Comparison of ENCODE assay signal across 8 cellular contexts in genomic region chr3:17645074-17645698, GRCh38.
DNase-seq lines count a peak whose midpoint lies in the region; ATAC-seq and TF ChIP-seq lines count a peak whose summit lies in the region.

No MANE protein-coding gene starts in this region.

- H3K4me3 ChIP-seq in adrenal gland (no peak overlapping the region), hepatocyte (no peak overlapping the region), spleen (no peak overlapping the region)
- H3K4me3 ChIP-seq in effector memory CD4-positive, alpha-beta T cell (ENCODE audit: insufficient read depth, low read depth, low read length, poor library complexity, severe bottlenecking), result no peak overlapping the region

- DNase-seq in natural killer cell (no peak), NCI-H2029 (lab: John Stamatoyannopoulos, UW) (peak; percentile 65), adrenal gland (peak in 4 of 7 donors; percentile 24 to 46 (median 28)), hepatocyte (ENCODE audit: low spot score) (peak; percentile 75), spleen (no peak)
- DNase-seq in natural killer cell treated with Interleukin-12 subunit alpha and Interleukin-12 subunit beta and Interleukin-15 and Interleukin-18, amount 100 ng/mL, for 72 hours (ENCODE audit: low spot score), result no peak
- no peak for DNase-seq in stimulated activated CD4-positive, alpha-beta T cell treated with anti-CD3 and anti-CD28 coated beads, Interleukin-4, amount 100 ng/mL, for 4 hours
- no peak for DNase-seq in effector memory CD4-positive, alpha-beta T cell

- H3K27me3 Mint-ChIP-seq in natural killer cell (ENCODE audit: low read depth in 2 of 2), result no peaks in the 10 kb centered on the region
- H3K27me3 Mint-ChIP-seq in natural killer cell treated with Interleukin-12 subunit alpha and Interleukin-12 subunit beta and Interleukin-15 and Interleukin-18, amount 100 ng/mL, for 72 hours, result no peaks in the 10 kb centered on the region

- H3K79me2 ChIP-seq in hepatocyte, result peaks cover 13% of the 10 kb centered on the region

- no peaks in the 10 kb centered on the region for H3K9me3 ChIP-seq in adrenal gland (replicated peaks in 1 of 3)
- no peaks in the 10 kb centered on the region for H3K9me3 ChIP-seq in hepatocyte (ENCODE audit: low read depth)
- peaks cover 0 to 11% (median 0%) of the 10 kb centered on the region in 8 donors for H3K9me3 ChIP-seq in spleen
- H3K9me3 ChIP-seq in effector memory CD4-positive, alpha-beta T cell (ENCODE audit: control insufficient read depth, low read length), result no peaks in the 10 kb centered on the region

- no peaks in the 10 kb centered on the region for H3K36me3 Mint-ChIP-seq in natural killer cell
- peaks cover 4% of the 10 kb centered on the region for H3K36me3 Mint-ChIP-seq in natural killer cell treated with Interleukin-12 subunit alpha and Interleukin-12 subunit beta and Interleukin-15 and Interleukin-18, amount 100 ng/mL, for 72 hours

- no peak overlapping the region for H2AFZ ChIP-seq in hepatocyte

- H3K27ac Mint-ChIP-seq in natural killer cell, result no peak overlapping the region
- no peak overlapping the region for H3K27ac Mint-ChIP-seq in natural killer cell treated with Interleukin-12 subunit alpha and Interleukin-12 subunit beta and Interleukin-15 and Interleukin-18, amount 100 ng/mL, for 72 hours

- peaks cover 0 to 2% of the 10 kb centered on the region in 2 donors for H3K9me3 Mint-ChIP-seq in natural killer cell
- H3K9me3 Mint-ChIP-seq in natural killer cell treated with Interleukin-12 subunit alpha and Interleukin-12 subunit beta and Interleukin-15 and Interleukin-18, amount 100 ng/mL, for 72 hours, result no peaks in the 10 kb centered on the region

- H3K36me3 ChIP-seq in adrenal gland (replicated peaks in 1 of 2), result no peaks in the 10 kb centered on the region
- no peaks in the 10 kb centered on the region for H3K36me3 ChIP-seq in hepatocyte (replicated peaks; ENCODE audit: insufficient read depth, low read depth)
- H3K36me3 ChIP-seq in spleen, result no peaks in the 10 kb centered on the region
- no peaks in the 10 kb centered on the region for H3K36me3 ChIP-seq in effector memory CD4-positive, alpha-beta T cell (ENCODE audit: control insufficient read depth, insufficient read depth, low read length)

- no peak for ATAC-seq in natural killer cell
- ATAC-seq in natural killer cell treated with Interleukin-12 subunit alpha and Interleukin-12 subunit beta and Interleukin-15 and Interleukin-18, amount 100 ng/mL, for 72 hours, result no peak

- H4K20me1 ChIP-seq in hepatocyte (ENCODE audit: insufficient read depth, poor library complexity, severe bottlenecking), result no peaks in the 10 kb centered on the region

- H3K4me2 ChIP-seq in hepatocyte, result no peak overlapping the region

- TF ChIP-seq POLR2A in adrenal gland (IDR thresholded peaks at IDR 0.05) (no peak), spleen (IDR thresholded peaks at IDR 0.05) (no peak)

- H3K9me2 ChIP-seq in hepatocyte (replicated peaks; ENCODE audit: insufficient read depth), result no peaks in the 10 kb centered on the region

- H3K27me3 ChIP-seq in adrenal gland (no peaks in the 10 kb centered on the region), hepatocyte (no peaks in the 10 kb centered on the region), spleen (replicated peaks in 1 of 7) (no peaks in the 10 kb centered on the region)
- H3K27me3 ChIP-seq in effector memory CD4-positive, alpha-beta T cell (replicated peaks; ENCODE audit: control insufficient read depth, insufficient read depth, low read length, poor library complexity, severe bottlenecking), result no peaks in the 10 kb centered on the region

- intact Hi-C loops in natural killer cell (cut with micrococcal nuclease), result loop anchor here (1.0 kb wide), 1 partner anchor 196 kb away; no protein-coding TSS in a partner anchor
- intact Hi-C loops in adrenal gland (cut with DNase I), result no loop called here
- intact Hi-C loops in spleen (cut with DNase I; ENCODE audit: low total_unique reads), result loop anchor here (10.0 kb wide), 1 partner anchor 200 kb away; no protein-coding TSS in a partner anchor

- H3K27ac ChIP-seq in adrenal gland (no peak overlapping the region), hepatocyte (no peak overlapping the region), spleen (no peak overlapping the region)
- no peak overlapping the region for H3K27ac ChIP-seq in effector memory CD4-positive, alpha-beta T cell (ENCODE audit: insufficient read depth, low read length, poor library complexity, severe bottlenecking)

- H3K4me1 Mint-ChIP-seq in natural killer cell, result peaks cover 0 to 4% of the 10 kb centered on the region in 2 donors
- H3K4me1 Mint-ChIP-seq in natural killer cell treated with Interleukin-12 subunit alpha and Interleukin-12 subunit beta and Interleukin-15 and Interleukin-18, amount 100 ng/mL, for 72 hours (ENCODE audit: low read depth in 2 of 2), result no peaks in the 10 kb centered on the region

- H3K4me3 Mint-ChIP-seq in natural killer cell, result no peak overlapping the region
- H3K4me3 Mint-ChIP-seq in natural killer cell treated with Interleukin-12 subunit alpha and Interleukin-12 subunit beta and Interleukin-15 and Interleukin-18, amount 100 ng/mL, for 72 hours, result no peak overlapping the region

- 63 to 71% (median 65%) methylated on average over 4 of the region's 4 CpGs for WGBS in adrenal gland, 4 donors
- 47% methylated on average over 4 of the region's 4 CpGs for WGBS in hepatocyte (ENCODE audit: low lambda C conversion rate, missing lambda C conversion rate)
- 46 to 55% (median 53%) methylated on average over 4 of the region's 4 CpGs for WGBS in spleen, 5 donors

- H3K4me1 ChIP-seq in adrenal gland (replicated peaks in 1 of 2), result peaks cover 0 to 32% of the 10 kb centered on the region in 2 donors
- H3K4me1 ChIP-seq in hepatocyte (ENCODE audit: insufficient read depth), result no peaks in the 10 kb centered on the region
- H3K4me1 ChIP-seq in spleen, result peaks cover 0 to 30% (median 10%) of the 10 kb centered on the region in 6 donors
- no peaks in the 10 kb centered on the region for H3K4me1 ChIP-seq in effector memory CD4-positive, alpha-beta T cell (ENCODE audit: control insufficient read depth, insufficient read depth, low read length, poor library complexity, severe bottlenecking)

- peak; percentile 54 for TF ChIP-seq CTCF in natural killer cell (IDR thresholded peaks at IDR 0.05)
- TF ChIP-seq CTCF in adrenal gland (IDR thresholded peaks at IDR 0.05), result peak; percentile 50 to 74 (median 65)
- TF ChIP-seq CTCF in hepatocyte (IDR thresholded peaks at IDR 0.05; ENCODE audit: poor library complexity), result peak; percentile 67
- peak in 10 of 11 experiments; percentile 50 to 76 (median 66) for TF ChIP-seq CTCF in spleen (IDR thresholded peaks at IDR 0.05 in 8 of 11, conservative IDR thresholded peaks at IDR 0.05 in 3 of 11)

Comparison
In these comparisons a context has a peak if more than half of its experiments do, and no peak if none do; other contexts are left out.
1. DNase-seq: peak in NCI-H2029 (single experiment), adrenal gland (4 of 7) and hepatocyte (single experiment); none in natural killer cell (single experiment), natural killer cell treated with Interleukin-12 subunit alpha and Interleukin-12 subunit beta and Interleukin-15 and Interleukin-18, amount 100 ng/mL, for 72 hours (single experiment), spleen (single experiment), stimulated activated CD4-positive, alpha-beta T cell treated with anti-CD3 and anti-CD28 coated beads, Interleukin-4, amount 100 ng/mL, for 4 hours (0 of 2) and effector memory CD4-positive, alpha-beta T cell (0 of 3).
2. intact Hi-C loops: an anchor here in natural killer cell (1.0 kb wide) and spleen (10.0 kb wide); none called in adrenal gland.
3. Peak in every context shown above with its lines, with median percentiles within 50 percentile points of each other: CTCF ChIP-seq.